Comparison of ENCODE assay signal across 14 cellular contexts in the genomic region with DNA sequence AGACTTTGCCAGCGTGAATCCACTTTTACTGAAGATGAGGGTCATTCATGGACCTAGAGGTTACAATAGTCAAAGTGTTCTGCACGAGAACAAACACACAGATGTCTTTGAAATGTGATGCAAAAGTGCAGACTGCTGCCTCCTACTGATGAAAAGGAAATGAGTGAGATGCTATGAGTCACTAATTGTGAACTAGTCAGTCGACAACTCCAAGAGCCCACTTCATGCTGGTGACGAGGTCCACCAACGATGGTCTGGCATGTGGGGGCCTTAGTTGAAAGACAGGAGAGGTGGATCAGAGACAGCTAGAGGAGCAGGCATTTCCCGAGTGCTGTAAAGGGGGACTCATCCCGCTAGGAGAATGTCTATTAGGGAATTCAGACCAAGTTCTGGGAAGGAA. TPM values are rescaled to one million over a fixed set of nuclear protein-coding genes. Genes with fewer than 3 reads are reported as not detected.
DNase-seq lines count a peak whose midpoint lies in the region; ATAC-seq, FAIRE-seq and TF ChIP-seq lines count a peak whose summit lies in the region.
"Had no signal": no experiment of that assay in that cellular context is flagged by ENCODE, and none has a peak within 500 bp of the region (broad histone marks: within the 10 kb centered on the region; RNA-seq: fewer than 3 reads in every experiment).

No MANE protein-coding gene starts in this region.

- no peak overlapping the region for H3K4me3 Mint-ChIP-seq in stimulated activated naive CD8-positive, alpha-beta T cell treated with anti-CD3 and anti-CD28 coated beads, Interleukin-15, amount 100 ng/mL, for 72 hours

- no peak overlapping the region for H3K9ac ChIP-seq in Loucy (ENCODE audit: low read depth, low read length, poor library complexity, severe bottlenecking)

- no peaks in the 10 kb centered on the region for H3K9me2 ChIP-seq in Loucy (replicated peaks; ENCODE audit: low read depth, low read length)

- H2AFZ ChIP-seq in Loucy (ENCODE audit: low read length): no peak overlapping the region

- no peaks in the 10 kb centered on the region for H3F3A ChIP-seq in Loucy (ENCODE audit: low read depth)

- no peaks in the 10 kb centered on the region for H3K9me3 ChIP-seq in Loucy (ENCODE audit: insufficient read depth, low read depth, low read length)
- H3K9me3 ChIP-seq: sigmoid colon, upper lobe of left lung had no signal

- H3K79me2 ChIP-seq in Loucy (ENCODE audit: insufficient read depth, low read length): no peaks in the 10 kb centered on the region

- H3K4me3 ChIP-seq in Loucy (ENCODE audit: low read length, poor library complexity, severe bottlenecking) (no peak overlapping the region), astrocyte of the cerebellum (ENCODE audit: low read depth, low read length) (no peak overlapping the region)
- H3K4me3 ChIP-seq: sigmoid colon, upper lobe of left lung had no signal

- H3K4me1 Mint-ChIP-seq in stimulated activated naive CD8-positive, alpha-beta T cell treated with anti-CD3 and anti-CD28 coated beads, Interleukin-15, amount 100 ng/mL, for 72 hours: peaks cover 17% of the 10 kb centered on the region

- FAIRE-seq in frontal cortex (lab: Jason Lieb, UNC): no peak
- FAIRE-seq: GM12892, HTR-8/SVneo had no signal

- no peaks in the 10 kb centered on the region for H3K9me3 Mint-ChIP-seq in stimulated activated naive CD8-positive, alpha-beta T cell treated with anti-CD3 and anti-CD28 coated beads, Interleukin-15, amount 100 ng/mL, for 72 hours

- DNase-seq in EL: peak; percentile 30
- no peak for DNase-seq in astrocyte of the cerebellum (ENCODE audit: low read depth)
- peak; percentile 17 to 84 for DNase-seq in lung microvascular endothelial cell (ENCODE audit: low read depth in 2 of 2)
- no peak for DNase-seq in frontal cortex (ENCODE audit: low spot score in 2 of 2)
- no peak for DNase-seq in NCI-H226
- DNase-seq in stimulated activated naive CD8-positive, alpha-beta T cell treated with anti-CD3 and anti-CD28 coated beads, Interleukin-15, amount 100 ng/mL, for 72 hours: no peak
- no peak for DNase-seq in NCI-H2081 (lab: John Stamatoyannopoulos, UW)
- DNase-seq: cerebellar nuclear complex, NCI-H2029 treated with DMSO at 0.1 percent for 48 hours, sigmoid colon, upper lobe of left lung had no signal

- H4K20me1 ChIP-seq in Loucy (ENCODE audit: insufficient read depth, low read length, poor library complexity, severe bottlenecking): no peaks in the 10 kb centered on the region

- no peaks in the 10 kb centered on the region for H3K36me3 ChIP-seq in Loucy (ENCODE audit: insufficient read depth, low read length)
- H3K36me3 ChIP-seq: sigmoid colon had no signal

- ATAC-seq in stimulated activated naive CD8-positive, alpha-beta T cell treated with anti-CD3 and anti-CD28 coated beads, Interleukin-15, amount 100 ng/mL, for 72 hours: no peak

- no peak overlapping the region for H3K4me2 ChIP-seq in Loucy (ENCODE audit: low read depth, low read length, poor library complexity, severe bottlenecking)

- no peaks in the 10 kb centered on the region for H3K27me3 ChIP-seq in Loucy (ENCODE audit: insufficient read depth, low read length, poor library complexity, severe bottlenecking)

- TF ChIP-seq CTCF in Loucy (conservative IDR thresholded peaks at IDR 0.05; ENCODE audit: low read length) (peak; percentile 42), astrocyte of the cerebellum (IDR thresholded peaks at IDR 0.05; ENCODE audit: low read depth, low read length, missing control alignments) (peak; percentile 27)

- in situ Hi-C loops in astrocyte of the cerebellum (cut with HindIII; ENCODE audit: low sequenced_read_pairs): no loop called here

- H3K27ac Mint-ChIP-seq in stimulated activated naive CD8-positive, alpha-beta T cell treated with anti-CD3 and anti-CD28 coated beads, Interleukin-15, amount 100 ng/mL, for 72 hours: peak overlapping the region in 1 of 2 donors; percentile 77

- H3K4me1 ChIP-seq in Loucy (ENCODE audit: insufficient read depth, low read length, poor library complexity, severe bottlenecking): no peaks in the 10 kb centered on the region

- peaks cover 15% of the 10 kb centered on the region for H3K27me3 Mint-ChIP-seq in stimulated activated naive CD8-positive, alpha-beta T cell treated with anti-CD3 and anti-CD28 coated beads, Interleukin-15, amount 100 ng/mL, for 72 hours

RNA-seq across cellular contexts. Expression of a gene that starts 17.1 kb away (rescaled TPM):
- total RNA-seq in lung microvascular endothelial cell: 3.9 and 6.5 TPM in 2 replicates
- total RNA-seq in frontal cortex: 31.0 TPM

Comparison
In these comparisons a context has a peak if more than half of its experiments do, and no peak if none do; other contexts are left out.
1. DNase-seq: peak in EL (single experiment) and lung microvascular endothelial cell (2 of 2); none in astrocyte of the cerebellum (single experiment), frontal cortex (0 of 2), NCI-H226 (single experiment), stimulated activated naive CD8-positive, alpha-beta T cell treated with anti-CD3 and anti-CD28 coated beads, Interleukin-15, amount 100 ng/mL, for 72 hours (0 of 2) and NCI-H2081 (0 of 2).